24 cellular contexts compared by ENCODE assay signal in genomic region chr13:85974604-85975366, GRCh38.
DNase-seq lines count a peak whose midpoint lies in the region; ATAC-seq, FAIRE-seq and TF ChIP-seq lines count a peak whose summit lies in the region.
"Had no signal": no experiment of that assay in that cellular context is flagged by ENCODE, and none has a peak within 500 bp of the region (broad histone marks: within the 10 kb centered on the region; RNA-seq: fewer than 3 reads in every experiment).

No MANE protein-coding gene starts in this region.

- no peak overlapping the region for H3K4me3 ChIP-seq in cardiac fibroblast (replicated peaks in 1 of 2; ENCODE audit: low read depth in 2 of 2, low read length in 2 of 2)
- H3K4me3 ChIP-seq: MG63, SJCRH30, thoracic aorta had no signal

- FAIRE-seq in RCC 7860 (lab: Jason Lieb, UNC) = peak; percentile 23

- ATAC-seq in GM18868 (IDR thresholded peaks at IDR 0.05; ENCODE audit: unreplicated experiment) = no peak
- no peak for ATAC-seq in GM19463 (IDR thresholded peaks at IDR 0.05; ENCODE audit: unreplicated experiment)
- ATAC-seq: activated CD8-positive, alpha-beta T cell treated with anti-CD3 and anti-CD28 coated beads, Interleukin-2, amount 10 ng/mL, durations not matched to agents 7 days and 5 days; left colon; natural killer cell; stimulated activated naive CD8-positive, alpha-beta T cell treated with anti-CD3 and anti-CD28 coated beads, Interleukin-15, Interleukin-2, amounts not matched to agents 100 U/mL and 50 U/mL, for 24 hours had no signal

- DNase-seq in ELR (ENCODE audit: low read depth) (peak; percentile 88), RCC 7860 (ENCODE audit: low spot score) (no peak), cardiac fibroblast (ENCODE audit: low read depth in 2 of 2) (peak; percentile 11 to 12), kidney glomerular epithelial cell (lab: John Stamatoyannopoulos, UW) (peak; percentile 32), posterior vena cava (ENCODE audit: low spot score) (no peak), mesenteric fat pad (ENCODE audit: low spot score) (no peak)
- DNase-seq: activated CD8-positive, alpha-beta T cell treated with anti-CD3 and anti-CD28 coated beads, Interleukin-2, amount 10 ng/mL, durations not matched to agents 7 days and 5 days; activated effector memory CD4-positive, alpha-beta T cell treated with anti-CD3 and anti-CD28 coated beads, Interleukin-2, amount 50 U/mL, for 16 hours; activated T-cell treated with anti-CD3 and anti-CD28 coated beads for 4 hours; Calu3; endodermal cell; glutamatergic neuron; HFFc6; left colon; mesendoderm; MG63; natural killer cell; NCI-H1417; NCI-H446; SJCRH30; stimulated activated naive CD8-positive, alpha-beta T cell treated with anti-CD3 and anti-CD28 coated beads, Interleukin-15, Interleukin-2, amounts not matched to agents 100 U/mL and 50 U/mL, for 24 hours had no signal

- intact Hi-C loops in posterior vena cava (cut with DNase I) = no loop called here

- TF ChIP-seq CTCF in cardiac fibroblast (IDR thresholded peaks at IDR 0.05; ENCODE audit: low read depth, low read length) = no peak

Comparison
In these comparisons a context has a peak if more than half of its experiments do, and no peak if none do; other contexts are left out.
1. DNase-seq: peak in ELR (single experiment), cardiac fibroblast (2 of 2) and kidney glomerular epithelial cell (single experiment); none in RCC 7860 (single experiment), posterior vena cava (single experiment) and mesenteric fat pad (single experiment).